In genomic region chr1:227894306-227894721, GRCh38 we compare ENCODE assay signal across 17 cellular contexts. TPM values are rescaled to one million over a fixed set of nuclear protein-coding genes. Genes with fewer than 3 reads are reported as not detected.
DNase-seq lines count a peak whose midpoint lies in the region; ATAC-seq and TF ChIP-seq lines count a peak whose summit lies in the region.
"Had no signal": no experiment of that assay in that cellular context is flagged by ENCODE, and none has a peak within 500 bp of the region (broad histone marks: within the 10 kb centered on the region; RNA-seq: fewer than 3 reads in every experiment).

No MANE protein-coding gene starts in this region.

- H3K4me1 ChIP-seq in right lobe of liver (no peaks in the 10 kb centered on the region), suprapubic skin (no peaks in the 10 kb centered on the region)
- H3K4me1 ChIP-seq: uterus had no signal

- TF ChIP-seq POLR2A in right lobe of liver (IDR thresholded peaks at IDR 0.05), result no peak
- no peak for TF ChIP-seq POLR2A in suprapubic skin (IDR thresholded peaks at IDR 0.05)

- H3K27ac Mint-ChIP-seq in activated CD8-positive, alpha-beta T cell treated with anti-CD3 and anti-CD28 coated beads for 36 hours, result no peak overlapping the region
- no peak overlapping the region for H3K27ac Mint-ChIP-seq in activated CD8-positive, alpha-beta T cell treated with anti-CD3 and anti-CD28 coated beads, Interleukin-2, amount 10 ng/mL, durations not matched to agents 7 days and 5 days
- no peak overlapping the region for H3K27ac Mint-ChIP-seq in glutamatergic neuron (ENCODE audit: unreplicated experiment)
- H3K27ac Mint-ChIP-seq: CD4-positive, alpha-beta T cell; stimulated activated memory B cell treated with anti-CD40 and anti-IgM and Interleukin-4, amounts not matched to agents 10 μg/mL and 1 μg/mL and 100 μg/mL, for 72 hours had no signal

- H3K27ac ChIP-seq in right lobe of liver (no peak overlapping the region), suprapubic skin (no peak overlapping the region)
- H3K27ac ChIP-seq: uterus had no signal

- intact Hi-C loops in activated CD8-positive, alpha-beta T cell treated with anti-CD3 and anti-CD28 coated beads for 36 hours (cut with micrococcal nuclease), result no loop called here
- intact Hi-C loops in right lobe of liver (cut with DNase I), result no loop called here

- no peak for ATAC-seq in activated CD8-positive, alpha-beta T cell treated with anti-CD3 and anti-CD28 coated beads for 36 hours
- ATAC-seq in activated CD8-positive, alpha-beta T cell treated with anti-CD3 and anti-CD28 coated beads, Interleukin-2, amount 10 ng/mL, durations not matched to agents 7 days and 5 days, result no peak
- no peak for ATAC-seq in right lobe of liver
- ATAC-seq: SK-N-SH treated with all-trans-retinoic acid at 6 μM for 48 hours; stimulated activated memory B cell treated with anti-CD40 and anti-IgM and Interleukin-4, amounts not matched to agents 10 μg/mL and 1 μg/mL and 100 μg/mL, for 72 hours had no signal

- peaks cover 10% of the 10 kb centered on the region for H3K4me1 Mint-ChIP-seq in activated CD8-positive, alpha-beta T cell treated with anti-CD3 and anti-CD28 coated beads for 36 hours (ENCODE audit: low read depth)
- H3K4me1 Mint-ChIP-seq in activated CD8-positive, alpha-beta T cell treated with anti-CD3 and anti-CD28 coated beads, Interleukin-2, amount 10 ng/mL, durations not matched to agents 7 days and 5 days (ENCODE audit: low read depth), result peaks cover 5% of the 10 kb centered on the region
- no peaks in the 10 kb centered on the region for H3K4me1 Mint-ChIP-seq in glutamatergic neuron (ENCODE audit: low read depth, unreplicated experiment)
- H3K4me1 Mint-ChIP-seq: IgD-negative memory B cell; stimulated activated memory B cell treated with anti-CD40 and anti-IgM and Interleukin-4, amounts not matched to agents 10 μg/mL and 1 μg/mL and 100 μg/mL, for 72 hours had no signal

- CTCF ChIA-PET in activated CD8-positive, alpha-beta T cell treated with anti-CD3 and anti-CD28 coated beads for 36 hours (lab: Charles Lee), result no interaction called here
- CTCF ChIA-PET in activated CD8-positive, alpha-beta T cell treated with anti-CD3 and anti-CD28 coated beads, Interleukin-2, amount 10 ng/mL, durations not matched to agents 7 days and 5 days (lab: Charles Lee), result no interaction called here

- H3K4me3 ChIP-seq in right lobe of liver (no peak overlapping the region), suprapubic skin (no peak overlapping the region)
- H3K4me3 ChIP-seq: uterus had no signal

- H3K36me3 ChIP-seq in right lobe of liver (no peaks in the 10 kb centered on the region), suprapubic skin (no peaks in the 10 kb centered on the region)
- H3K36me3 ChIP-seq: uterus had no signal

- TF ChIP-seq EP300 in suprapubic skin (IDR thresholded peaks at IDR 0.05), result no peak

- no peak overlapping the region for H3K4me3 Mint-ChIP-seq in activated CD8-positive, alpha-beta T cell treated with anti-CD3 and anti-CD28 coated beads for 36 hours
- no peak overlapping the region for H3K4me3 Mint-ChIP-seq in activated CD8-positive, alpha-beta T cell treated with anti-CD3 and anti-CD28 coated beads, Interleukin-2, amount 10 ng/mL, durations not matched to agents 7 days and 5 days
- H3K4me3 Mint-ChIP-seq in glutamatergic neuron (ENCODE audit: unreplicated experiment), result no peak overlapping the region
- H3K4me3 Mint-ChIP-seq: brain; CD4-positive, alpha-beta T cell; IgD-negative memory B cell; stimulated activated memory B cell treated with anti-CD40 and anti-IgM and Interleukin-4, amounts not matched to agents 10 μg/mL and 1 μg/mL and 100 μg/mL, for 72 hours had no signal

- no peaks in the 10 kb centered on the region for H3K36me3 Mint-ChIP-seq in activated CD8-positive, alpha-beta T cell treated with anti-CD3 and anti-CD28 coated beads for 36 hours (ENCODE audit: low read depth)
- no peaks in the 10 kb centered on the region for H3K36me3 Mint-ChIP-seq in activated CD8-positive, alpha-beta T cell treated with anti-CD3 and anti-CD28 coated beads, Interleukin-2, amount 10 ng/mL, durations not matched to agents 7 days and 5 days (ENCODE audit: low read depth)
- no peaks in the 10 kb centered on the region for H3K36me3 Mint-ChIP-seq in glutamatergic neuron (ENCODE audit: unreplicated experiment)
- H3K36me3 Mint-ChIP-seq: brain; IgD-negative memory B cell; stimulated activated memory B cell treated with anti-CD40 and anti-IgM and Interleukin-4, amounts not matched to agents 10 μg/mL and 1 μg/mL and 100 μg/mL, for 72 hours had no signal

- H3K27me3 Mint-ChIP-seq in activated CD8-positive, alpha-beta T cell treated with anti-CD3 and anti-CD28 coated beads for 36 hours, result no peaks in the 10 kb centered on the region
- H3K27me3 Mint-ChIP-seq in activated CD8-positive, alpha-beta T cell treated with anti-CD3 and anti-CD28 coated beads, Interleukin-2, amount 10 ng/mL, durations not matched to agents 7 days and 5 days (ENCODE audit: low read depth), result no peaks in the 10 kb centered on the region
- peaks cover 1% of the 10 kb centered on the region for H3K27me3 Mint-ChIP-seq in glutamatergic neuron (ENCODE audit: unreplicated experiment)
- H3K27me3 Mint-ChIP-seq: CD4-positive, alpha-beta T cell; IgD-negative memory B cell; stimulated activated memory B cell treated with anti-CD40 and anti-IgM and Interleukin-4, amounts not matched to agents 10 μg/mL and 1 μg/mL and 100 μg/mL, for 72 hours had no signal

- H3K9me3 ChIP-seq in right lobe of liver (no peaks in the 10 kb centered on the region), suprapubic skin (no peaks in the 10 kb centered on the region)
- H3K9me3 ChIP-seq: uterus had no signal

- WGBS in right lobe of liver (ENCODE audit: insufficient coverage, low coverage, low lambda C conversion rate, missing lambda C conversion rate), result no CpG with 5 or more reads among the region's 14 CpGs
- WGBS in suprapubic skin, result 93% methylated on average over 3 of the region's 14 CpGs

- H3K9me3 Mint-ChIP-seq in activated CD8-positive, alpha-beta T cell treated with anti-CD3 and anti-CD28 coated beads for 36 hours, result no peaks in the 10 kb centered on the region
- H3K9me3 Mint-ChIP-seq in activated CD8-positive, alpha-beta T cell treated with anti-CD3 and anti-CD28 coated beads, Interleukin-2, amount 10 ng/mL, durations not matched to agents 7 days and 5 days (ENCODE audit: insufficient read depth), result no peaks in the 10 kb centered on the region
- peaks cover 2% of the 10 kb centered on the region for H3K9me3 Mint-ChIP-seq in glutamatergic neuron (ENCODE audit: unreplicated experiment)
- H3K9me3 Mint-ChIP-seq: CD4-positive, alpha-beta T cell; IgD-negative memory B cell; stimulated activated memory B cell treated with anti-CD40 and anti-IgM and Interleukin-4, amounts not matched to agents 10 μg/mL and 1 μg/mL and 100 μg/mL, for 72 hours had no signal

- TF ChIP-seq CTCF in activated CD8-positive, alpha-beta T cell treated with anti-CD3 and anti-CD28 coated beads for 36 hours (IDR thresholded peaks at IDR 0.05), result no peak
- TF ChIP-seq CTCF in right lobe of liver (IDR thresholded peaks at IDR 0.05) (no peak), suprapubic skin (IDR thresholded peaks at IDR 0.05) (no peak), glutamatergic neuron (IDR thresholded peaks at IDR 0.05; ENCODE audit: partially characterized antibody, unreplicated experiment) (no peak)

- DNase-seq in activated CD8-positive, alpha-beta T cell treated with anti-CD3 and anti-CD28 coated beads for 36 hours, result peak; percentile 1
- DNase-seq in activated CD8-positive, alpha-beta T cell treated with anti-CD3 and anti-CD28 coated beads, Interleukin-2, amount 10 ng/mL, durations not matched to agents 7 days and 5 days, result no peak
- DNase-seq in activated CD8-positive, alpha-beta memory T cell treated with anti-CD3 and anti-CD28 coated beads, Interleukin-2, amount 50 U/mL, for 48 hours, result peak; percentile 41
- DNase-seq in right lobe of liver, result peak in 2 of 3 donors; percentile 23 to 34
- DNase-seq in suprapubic skin (ENCODE audit: low spot score in 2 of 2), result peak; percentile 36 to 69
- no peak for DNase-seq in glutamatergic neuron
- DNase-seq in DMS114 treated with DMSO at 0.1 percent for 48 hours (lab: John Stamatoyannopoulos, UW; ENCODE audit: unreplicated experiment), result no peak
- DNase-seq in globus pallidus (ENCODE audit: low spot score), result no peak
- DNase-seq: MV-4-11, nucleus accumbens had no signal

- POLR2A ChIA-PET in activated CD8-positive, alpha-beta T cell treated with anti-CD3 and anti-CD28 coated beads for 36 hours (lab: Charles Lee), result no interaction called here
- POLR2A ChIA-PET in activated CD8-positive, alpha-beta T cell treated with anti-CD3 and anti-CD28 coated beads, Interleukin-2, amount 10 ng/mL, durations not matched to agents 7 days and 5 days (lab: Charles Lee), result no interaction called here

- H3K27me3 ChIP-seq in right lobe of liver (no peaks in the 10 kb centered on the region), suprapubic skin (no peaks in the 10 kb centered on the region)
- H3K27me3 ChIP-seq: uterus had no signal

RNA-seq across cellular contexts. Expression of gene WNT9A, which starts 53.4 kb away (rescaled TPM):
- not detected for total RNA-seq in activated CD8-positive, alpha-beta T cell treated with anti-CD3 and anti-CD28 coated beads for 36 hours
- total RNA-seq in activated CD8-positive, alpha-beta T cell treated with anti-CD3 and anti-CD28 coated beads, Interleukin-2, amount 10 ng/mL, durations not matched to agents 7 days and 5 days, result not detected
- total RNA-seq in right lobe of liver, result under 1 TPM in 5 of 6 experiments, not detected in 1; 0.09 to 0.19 (median 0.10) TPM
- 1 to 10 TPM in 2 of 4 donors, under 1 TPM in 2; 0.85 to 2.6 (median 1.1) TPM for total RNA-seq in suprapubic skin
- total RNA-seq in glutamatergic neuron (ENCODE audit: unreplicated experiment), result 13.8 TPM
- total RNA-seq: A673; CD4-positive, alpha-beta T cell had no signal

Comparison
In these comparisons a context has a peak if more than half of its experiments do, and no peak if none do; other contexts are left out.
1. DNase-seq: peak in activated CD8-positive, alpha-beta T cell treated with anti-CD3 and anti-CD28 coated beads for 36 hours (single experiment), activated CD8-positive, alpha-beta memory T cell treated with anti-CD3 and anti-CD28 coated beads, Interleukin-2, amount 50 U/mL, for 48 hours (single experiment), right lobe of liver (2 of 3) and suprapubic skin (2 of 2); none in activated CD8-positive, alpha-beta T cell treated with anti-CD3 and anti-CD28 coated beads, Interleukin-2, amount 10 ng/mL, durations not matched to agents 7 days and 5 days (single experiment), glutamatergic neuron (single experiment), DMS114 treated with DMSO at 0.1 percent for 48 hours (single experiment) and globus pallidus (single experiment).